ENCODE assay signal across 8 cellular contexts in the genomic region with DNA sequence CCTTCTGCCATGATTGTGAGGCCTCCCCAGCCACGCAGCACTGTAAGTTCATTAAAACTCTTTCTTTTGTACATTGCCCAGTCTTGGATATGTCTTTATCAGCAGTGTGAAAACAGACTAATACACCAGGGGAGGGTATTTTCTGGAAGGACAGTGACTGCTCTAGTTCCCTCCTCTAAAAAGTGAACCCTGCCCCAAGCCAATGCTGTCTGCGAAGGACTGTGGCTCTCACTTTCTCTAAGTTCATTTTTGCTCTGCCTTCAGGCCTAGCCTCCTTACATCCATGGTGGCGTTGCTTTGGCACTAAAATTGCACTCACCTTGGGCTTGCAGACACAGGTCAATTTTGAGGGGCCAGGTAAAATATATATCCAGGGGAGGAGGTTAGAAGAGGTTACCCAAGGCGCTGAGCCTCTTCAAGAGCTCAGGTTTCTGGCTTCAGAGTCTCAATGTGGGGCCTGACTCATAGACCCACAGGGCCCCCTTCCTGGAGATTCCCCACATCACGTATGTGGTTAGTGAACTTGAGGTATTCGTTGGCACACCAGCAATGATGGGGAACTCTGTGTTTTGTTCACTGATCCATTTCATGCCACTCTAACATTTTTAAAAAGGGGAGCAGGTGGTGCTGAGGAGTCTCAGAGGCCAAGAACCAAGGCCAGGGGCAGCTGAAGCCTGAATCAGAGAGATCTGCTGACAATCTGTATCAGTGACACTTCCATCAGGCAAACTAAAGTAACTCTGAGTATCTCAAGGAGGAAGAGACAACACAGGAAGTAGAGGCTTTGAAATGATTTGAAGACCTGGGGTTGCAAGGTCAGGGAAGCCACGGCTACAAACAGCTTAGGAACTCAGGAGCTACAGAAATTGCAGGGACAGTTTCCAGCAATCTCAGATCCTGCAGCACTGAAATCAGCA.
DNase-seq lines count a peak whose midpoint lies in the region; ATAC-seq and TF ChIP-seq lines count a peak whose summit lies in the region.

No MANE protein-coding gene starts in this region.

- ATAC-seq in HG03558 (IDR thresholded peaks at IDR 0.05; ENCODE audit: extremely low read depth, unreplicated experiment) = peak; percentile 66

- TF ChIP-seq CTCF in GM12865 (IDR thresholded peaks at IDR 0.05; ENCODE audit: insufficient read depth, low read depth, low read length, missing control alignments) = no peak

- no peak overlapping the region for H3K4me3 ChIP-seq in GM12865 (ENCODE audit: low read depth, low read length)

- peak; percentile 76 for DNase-seq in GM12865 (ENCODE audit: low read depth)
- peak; percentile 38 for DNase-seq in activated T-cell treated with anti-CD3 and anti-CD28 coated beads for 4 hours
- peak; percentile 19 to 43 for DNase-seq in stimulated activated CD4-positive, alpha-beta T cell treated with anti-CD3 and anti-CD28 coated beads, Interleukin-1b, Interleukin-23, amount 100 ng/mL, for 4 hours (ENCODE audit: low read depth in 2 of 2)
- no peak for DNase-seq in iPS-NIHi7 (ENCODE audit: extremely low spot score)
- no peak for DNase-seq in NCI-H774 (lab: John Stamatoyannopoulos, UW)
- DNase-seq in NCI-H1436 (lab: John Stamatoyannopoulos, UW) = no peak
- no peak for DNase-seq in H4 (ENCODE audit: low spot score)

Comparison
In these comparisons a context has a peak if more than half of its experiments do, and no peak if none do; other contexts are left out.
1. DNase-seq: peak in GM12865 (single experiment), activated T-cell treated with anti-CD3 and anti-CD28 coated beads for 4 hours (single experiment) and stimulated activated CD4-positive, alpha-beta T cell treated with anti-CD3 and anti-CD28 coated beads, Interleukin-1b, Interleukin-23, amount 100 ng/mL, for 4 hours (2 of 2); none in iPS-NIHi7 (single experiment), NCI-H774 (single experiment), NCI-H1436 (single experiment) and H4 (single experiment).